20 cellular contexts compared by ENCODE assay signal in genomic region chr10:65273063-65273462, GRCh38.
"Had no signal": no experiment of that assay in that cellular context is flagged by ENCODE, and none has a peak within 500 bp of the region (broad histone marks: within the 10 kb centered on the region; RNA-seq: fewer than 3 reads in every experiment).

No MANE protein-coding gene starts in this region.

- ATAC-seq: esophagus mucosa; gastrocnemius medialis; heart right ventricle; mucosa of descending colon; naive thymus-derived CD8-positive, alpha-beta T cell; stimulated activated naive B cell treated with anti-CD40 and anti-IgM and Interleukin-4, amounts not matched to agents 10 μg/mL and 1 μg/mL and 100 μg/mL, for 72 hours; stimulated activated naive CD8-positive, alpha-beta T cell treated with anti-CD3 and anti-CD28 coated beads, Interleukin-15, amount 100 ng/mL, for 72 hours had no signal

- H3K27me3 Mint-ChIP-seq: naive thymus-derived CD8-positive, alpha-beta T cell; stimulated activated naive B cell treated with anti-CD40 and anti-IgM and Interleukin-4, amounts not matched to agents 10 μg/mL and 1 μg/mL and 100 μg/mL, for 72 hours; stimulated activated naive CD8-positive, alpha-beta T cell treated with anti-CD3 and anti-CD28 coated beads, Interleukin-15, amount 100 ng/mL, for 72 hours had no signal

- H3K9me3 ChIP-seq: gastrocnemius medialis, mucosa of descending colon, ovary, right atrium auricular region, sigmoid colon, thoracic aorta, transverse colon had no signal

- H3K36me3 Mint-ChIP-seq: naive thymus-derived CD8-positive, alpha-beta T cell; stimulated activated naive B cell treated with anti-CD40 and anti-IgM and Interleukin-4, amounts not matched to agents 10 μg/mL and 1 μg/mL and 100 μg/mL, for 72 hours had no signal

- H3K27ac ChIP-seq: coronary artery, gastrocnemius medialis, heart right ventricle, ovary, right atrium auricular region, sigmoid colon, skin epidermis, thoracic aorta, transverse colon had no signal

- H3K4me3 ChIP-seq: coronary artery, gastrocnemius medialis, heart right ventricle, mucosa of descending colon, ovary, right atrium auricular region, sigmoid colon, skin epidermis, thoracic aorta, transverse colon had no signal

- H3K4me1 Mint-ChIP-seq: naive thymus-derived CD8-positive, alpha-beta T cell; stimulated activated naive B cell treated with anti-CD40 and anti-IgM and Interleukin-4, amounts not matched to agents 10 μg/mL and 1 μg/mL and 100 μg/mL, for 72 hours; stimulated activated naive CD8-positive, alpha-beta T cell treated with anti-CD3 and anti-CD28 coated beads, Interleukin-15, amount 100 ng/mL, for 72 hours had no signal

- H3K27ac Mint-ChIP-seq: naive thymus-derived CD8-positive, alpha-beta T cell; stimulated activated naive B cell treated with anti-CD40 and anti-IgM and Interleukin-4, amounts not matched to agents 10 μg/mL and 1 μg/mL and 100 μg/mL, for 72 hours; stimulated activated naive CD8-positive, alpha-beta T cell treated with anti-CD3 and anti-CD28 coated beads, Interleukin-15, amount 100 ng/mL, for 72 hours had no signal

- H3K4me1 ChIP-seq: gastrocnemius medialis, heart right ventricle, right atrium auricular region, sigmoid colon, transverse colon had no signal

- H3K4me3 Mint-ChIP-seq: naive thymus-derived CD8-positive, alpha-beta T cell; stimulated activated naive B cell treated with anti-CD40 and anti-IgM and Interleukin-4, amounts not matched to agents 10 μg/mL and 1 μg/mL and 100 μg/mL, for 72 hours; stimulated activated naive CD8-positive, alpha-beta T cell treated with anti-CD3 and anti-CD28 coated beads, Interleukin-15, amount 100 ng/mL, for 72 hours had no signal

- H3K36me3 ChIP-seq: gastrocnemius medialis, heart right ventricle, ovary, right atrium auricular region, sigmoid colon, thoracic aorta, transverse colon had no signal

- H3K27me3 ChIP-seq: gastrocnemius medialis, heart right ventricle, ovary, right atrium auricular region, sigmoid colon, transverse colon had no signal

- DNase-seq: effector CD4-positive, alpha-beta T cell; gastrocnemius medialis; heart right ventricle; hypothalamus; kidney glomerular epithelial cell; mucosa of descending colon; naive thymus-derived CD8-positive, alpha-beta T cell; nucleus accumbens; ovary; sigmoid colon; stimulated activated CD4-positive, alpha-beta T cell treated with anti-CD3 and anti-CD28 coated beads, Interleukin-2, amount 100 ng/mL, for 24 hours; stimulated activated CD4-positive, alpha-beta T cell treated with anti-CD3 and anti-CD28 coated beads, Interleukin-4, amount 100 ng/mL, for 4 hours; stimulated activated naive B cell treated with anti-CD40 and anti-IgM and Interleukin-4, amounts not matched to agents 10 μg/mL and 1 μg/mL and 100 μg/mL, for 72 hours; stimulated activated naive CD8-positive, alpha-beta T cell treated with anti-CD3 and anti-CD28 coated beads, Interleukin-15, amount 100 ng/mL, for 72 hours; transverse colon had no signal
